9 cellular contexts compared by ENCODE assay signal in the genomic region with DNA sequence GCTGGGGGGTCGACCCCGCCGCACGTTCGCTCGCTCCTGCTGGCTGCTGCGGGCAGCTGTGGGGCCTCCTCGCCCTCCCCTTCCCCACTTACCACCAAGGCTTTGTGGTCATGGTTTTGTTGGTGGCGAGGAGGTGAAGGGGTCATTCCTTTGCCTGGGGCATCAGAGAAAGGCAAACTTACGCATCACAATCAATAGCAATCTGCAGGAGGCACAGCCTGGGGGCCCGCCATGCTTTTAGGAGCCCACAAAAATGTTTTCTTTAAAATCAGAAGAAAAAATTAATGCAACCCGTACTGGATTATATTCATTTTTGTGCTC.
DNase-seq lines count a peak whose midpoint lies in the region; ATAC-seq, FAIRE-seq and TF ChIP-seq lines count a peak whose summit lies in the region.
"Had no signal": no experiment of that assay in that cellular context is flagged by ENCODE, and none has a peak within 500 bp of the region (broad histone marks: within the 10 kb centered on the region; RNA-seq: fewer than 3 reads in every experiment).

No MANE protein-coding gene starts in this region.

- dilution Hi-C loops in endothelial cell of umbilical vein (cut with MboI; ENCODE audit: extremely low pct_ligation_motif_present, low sequenced_read_pairs) = no loop called here

- ATAC-seq in GM18505 (IDR thresholded peaks at IDR 0.05; ENCODE audit: unreplicated experiment) (peak; percentile 6), HG03354 (IDR thresholded peaks at IDR 0.05; ENCODE audit: poor library complexity, severe bottlenecking, unreplicated experiment) (peak; percentile 16)

- H3K9ac ChIP-seq in endothelial cell of umbilical vein (replicated peaks; ENCODE audit: extremely low read depth, insufficient read depth, low read length) = no peak overlapping the region

- H3K4me3 ChIP-seq in endothelial cell of umbilical vein (replicated peaks in 1 of 3; ENCODE audit: insufficient read depth in 1 of 3, low read depth in 1 of 3, low read length in 3 of 3) (peak overlapping the region in 2 of 3 experiments; percentile 35 to 51), prostate gland (peak overlapping the region; percentile 5 to 19)

- H3K4me2 ChIP-seq in endothelial cell of umbilical vein (ENCODE audit: insufficient read depth, low read length) = peak overlapping the region; percentile 81

- intact Hi-C loops in endothelial cell of umbilical vein (cut with micrococcal nuclease) = loop anchor here (1.0 to 5.0 kb wide), 3 partner anchors 762 to 1527 kb away; no protein-coding TSS in a partner anchor
- intact Hi-C loops in prostate gland (cut with DNase I) = no loop called here

- H3K27ac ChIP-seq in endothelial cell of umbilical vein (ENCODE audit: insufficient read depth, low read depth, low read length) (no peak overlapping the region), prostate gland (no peak overlapping the region)

- POLR2A ChIA-PET in endothelial cell of umbilical vein (lab: Charles Lee) = no interaction called here

- peaks cover 4% of the 10 kb centered on the region for H3K4me1 ChIP-seq in endothelial cell of umbilical vein (ENCODE audit: control insufficient read depth, extremely low read depth, insufficient read depth, low read length)
- no peaks in the 10 kb centered on the region for H3K4me1 ChIP-seq in prostate gland (replicated peaks)

- H3K9me3 ChIP-seq in endothelial cell of umbilical vein (replicated peaks; ENCODE audit: control insufficient read depth, insufficient read depth, low read length) (no peaks in the 10 kb centered on the region), prostate gland (no peaks in the 10 kb centered on the region)

- no peak for TF ChIP-seq POLR2A in GM18505 (IDR thresholded peaks at IDR 0.05; ENCODE audit: borderline replicate concordance, extremely low read depth, insufficient read depth, insufficient read length)
- TF ChIP-seq POLR2A in endothelial cell of umbilical vein (IDR thresholded peaks at IDR 0.05; ENCODE audit: low read depth, low read length) = no peak
- no peak for TF ChIP-seq POLR2A in prostate gland (IDR thresholded peaks at IDR 0.05)

- BruUV-seq in endothelial cell of umbilical vein (replicated peaks; lab: Mats Ljungman, UMichigan) = no TSS peak

- no peaks in the 10 kb centered on the region for H3K36me3 ChIP-seq in endothelial cell of umbilical vein (ENCODE audit: control insufficient read depth in 2 of 2, extremely low read depth in 1 of 2, insufficient read depth in 2 of 2, low read length in 2 of 2)
- H3K36me3 ChIP-seq in prostate gland = no peaks in the 10 kb centered on the region

- no peak for FAIRE-seq in endothelial cell of umbilical vein (lab: Jason Lieb, UNC)

- no peaks in the 10 kb centered on the region for H3K9me1 ChIP-seq in endothelial cell of umbilical vein (replicated peaks; ENCODE audit: control insufficient read depth, extremely low read depth, insufficient read depth, low read length)

- 36% methylated on average over 12 of the region's 12 CpGs for WGBS in prostate gland

- DNase-seq in endothelial cell of umbilical vein (ENCODE audit: low read depth, low spot score) (no peak), prostate gland (ENCODE audit: low spot score) (no peak), NCI-H2196 (lab: John Stamatoyannopoulos, UW; ENCODE audit: unreplicated experiment) (no peak), NCI-H510A treated with DMSO at 0.1 percent for 48 hours (lab: John Stamatoyannopoulos, UW) (no peak), GDM1 (lab: John Stamatoyannopoulos, UW) (no peak), NCI-H2029 treated with DMSO at 0.1 percent for 48 hours (lab: John Stamatoyannopoulos, UW) (no peak)
- DNase-seq: activated CD4-positive, alpha-beta T cell treated with anti-CD3 and anti-CD28 coated beads, Interleukin-2, amount 50 U/mL, for 1 hour had no signal

- TF ChIP-seq CTCF in endothelial cell of umbilical vein (IDR thresholded peaks at IDR 0.05; ENCODE audit: extremely low read depth in 1 of 2, insufficient read depth in 1 of 2, low read depth in 1 of 2, low read length in 2 of 2) (no peak), prostate gland (IDR thresholded peaks at IDR 0.05) (no peak)

- peak overlapping the region; percentile 89 for H2AFZ ChIP-seq in endothelial cell of umbilical vein (ENCODE audit: low read depth, low read length)

- no peaks in the 10 kb centered on the region for H4K20me1 ChIP-seq in endothelial cell of umbilical vein (replicated peaks; ENCODE audit: control insufficient read depth, extremely low read depth, insufficient read depth, low read length)

- CTCF ChIA-PET in endothelial cell of umbilical vein (lab: Charles Lee) = interaction anchor here (0.8 to 5.2 kb wide), 18 partner anchors 8 to 1991 kb away, joined by 3 to 105 read pairs (median 6); partner anchors contain the start of gene HTR1B

- H3K79me2 ChIP-seq in endothelial cell of umbilical vein (ENCODE audit: control insufficient read depth, insufficient read depth, low read length) = no peaks in the 10 kb centered on the region

- H3K27me3 ChIP-seq in endothelial cell of umbilical vein (ENCODE audit: control insufficient read depth in 2 of 2, insufficient read depth in 2 of 2, low read length in 2 of 2) (no peaks in the 10 kb centered on the region), prostate gland (replicated peaks; ENCODE audit: insufficient read depth) (no peaks in the 10 kb centered on the region)

TF ChIP-seq in endothelial cell of umbilical vein, 7 proteins besides CTCF, POLR2A, EP300 and RAD21:
- no peak for TF ChIP-seq JUN (IDR thresholded peaks at IDR 0.05; ENCODE audit: borderline replicate concordance, insufficient read depth, insufficient read length, low read depth)
- TF ChIP-seq, protein P1, sequence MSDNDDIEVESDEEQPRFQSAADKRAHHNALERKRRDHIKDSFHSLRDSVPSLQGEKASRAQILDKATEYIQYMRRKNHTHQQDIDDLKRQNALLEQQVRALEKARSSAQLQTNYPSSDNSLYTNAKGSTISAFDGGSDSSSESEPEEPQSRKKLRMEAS (IDR thresholded peaks at IDR 0.05; ENCODE audit: insufficient read depth, insufficient read length) = no peak
- no peak for TF ChIP-seq EZH2 (IDR thresholded peaks at IDR 0.05; ENCODE audit: borderline replicate concordance, low read depth, low read length, severe bottlenecking)
- TF ChIP-seq FOS (IDR thresholded peaks at IDR 0.05; ENCODE audit: borderline replicate concordance, insufficient read depth, low read length) = no peak
- TF ChIP-seq MYC (IDR thresholded peaks at IDR 0.05; ENCODE audit: low read depth, low read length) = no peak
- no peak for TF ChIP-seq GATA2 (IDR thresholded peaks at IDR 0.05; ENCODE audit: insufficient read depth, insufficient read length, low read depth, low read length)
- TF ChIP-seq POLR2AphosphoS5 (IDR thresholded peaks at IDR 0.05; ENCODE audit: insufficient read depth, low read depth, low read length) = no peak
